In the genomic region with DNA sequence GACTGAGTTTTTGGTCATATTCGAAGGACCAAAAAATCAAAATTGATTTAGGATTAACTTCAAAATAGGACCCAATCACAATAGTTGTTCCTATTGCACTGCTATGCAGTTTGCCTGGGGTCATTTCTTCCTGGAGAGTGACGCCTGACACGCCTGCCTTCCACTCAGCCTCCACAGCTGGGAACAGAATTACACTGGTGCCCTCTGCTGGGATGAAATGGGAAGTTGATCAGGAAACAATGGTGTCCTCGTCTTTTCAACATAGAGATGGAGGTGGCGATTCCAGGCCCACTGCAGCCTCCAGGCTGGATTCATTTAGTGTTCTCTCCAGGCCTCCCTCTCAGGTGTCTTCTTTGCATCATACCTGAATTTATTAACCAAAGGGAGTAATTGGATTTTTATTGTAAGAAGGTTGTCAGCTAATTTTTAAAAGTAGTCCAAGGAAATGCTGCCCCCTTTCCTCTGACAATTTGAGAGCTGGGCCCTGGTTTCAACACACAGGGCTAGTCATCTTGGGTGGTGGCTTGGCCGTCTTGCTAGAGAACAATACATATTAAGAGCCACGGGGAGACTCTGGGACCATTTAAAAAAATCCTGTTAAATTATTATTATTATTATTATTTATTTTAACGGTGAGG, we compare ENCODE assay signal across 8 cellular contexts.
DNase-seq lines count a peak whose midpoint lies in the region; ATAC-seq lines count a peak whose summit lies in the region.

No MANE protein-coding gene starts in this region.

- no peak overlapping the region for H3K4me3 ChIP-seq in skeletal muscle satellite cell (ENCODE audit: low read length)

- no peak overlapping the region for H3K4me3 Mint-ChIP-seq in T-helper 17 cell

- DNase-seq in Right ventricle myocardium inferior (ENCODE audit: missing footprints) (no peak), cardiac septum (ENCODE audit: low spot score) (no peak), NCI-H1436 treated with DMSO at 0.1 percent for 48 hours (lab: John Stamatoyannopoulos, UW) (peak; percentile 70), T-helper 17 cell (peak; percentile 16 to 55 (median 25)), anterior cingulate cortex (lab: John Stamatoyannopoulos, UW) (peak in 54 of 58 donors; percentile 1 to 82 (median 52)), hippocampal formation (lab: John Stamatoyannopoulos, UW) (peak; percentile 46 to 71)

- ATAC-seq in Right ventricle myocardium inferior (peak; percentile 95), HG02870 (IDR thresholded peaks at IDR 0.05; ENCODE audit: unreplicated experiment) (peak; percentile 93), T-helper 17 cell (peak; percentile 93)

- H3K36me3 ChIP-seq in skeletal muscle satellite cell (ENCODE audit: insufficient read depth, low read length), result no peaks in the 10 kb centered on the region

- H3K4me2 ChIP-seq in skeletal muscle satellite cell (ENCODE audit: low read length), result peak overlapping the region; percentile 51

- H3K36me3 Mint-ChIP-seq in T-helper 17 cell (ENCODE audit: low read depth), result peaks cover 2% of the 10 kb centered on the region

- peaks cover 23% of the 10 kb centered on the region for H3K27me3 Mint-ChIP-seq in T-helper 17 cell

- H3K9me3 ChIP-seq in T-helper 17 cell (ENCODE audit: control insufficient read depth, low read length, poor library complexity, severe bottlenecking) (no peaks in the 10 kb centered on the region), skeletal muscle satellite cell (replicated peaks; ENCODE audit: low read length) (no peaks in the 10 kb centered on the region)

- H3K9ac ChIP-seq in skeletal muscle satellite cell (ENCODE audit: low read depth, low read length), result peak overlapping the region; percentile 57

- H3K27me3 ChIP-seq in skeletal muscle satellite cell (ENCODE audit: control insufficient read depth, insufficient read depth, low read length), result no peaks in the 10 kb centered on the region

- H3K4me1 ChIP-seq in skeletal muscle satellite cell (ENCODE audit: control insufficient read depth, insufficient read depth, low read length), result peaks cover 3% of the 10 kb centered on the region

- peaks cover 4% of the 10 kb centered on the region for H3K4me1 Mint-ChIP-seq in T-helper 17 cell

- intact Hi-C loops in Right ventricle myocardium inferior (cut with DNase I) (loop anchor here (1.0 kb wide), 1 partner anchor 476 kb away; no protein-coding TSS in a partner anchor), cardiac septum (cut with DNase I) (loop anchor here (1.0 to 10.0 kb wide), 5 partner anchors 91 to 868 kb away; no protein-coding TSS in a partner anchor)

- H3K27ac Mint-ChIP-seq in T-helper 17 cell, result no peak overlapping the region

Comparison
In these comparisons a context has a peak if more than half of its experiments do, and no peak if none do; other contexts are left out.
1. DNase-seq: peak in NCI-H1436 treated with DMSO at 0.1 percent for 48 hours (single experiment), T-helper 17 cell (3 of 3), anterior cingulate cortex (54 of 58) and hippocampal formation (2 of 2); none in Right ventricle myocardium inferior (single experiment) and cardiac septum (single experiment).
2. Peak in every context shown above with its lines, with median percentiles within 50 percentile points of each other: ATAC-seq.